In genomic region chr1:16145030-16145987, GRCh38 we compare ENCODE assay signal across 9 cellular contexts. TPM values are rescaled to one million over a fixed set of nuclear protein-coding genes. Genes with fewer than 3 reads are reported as not detected.
DNase-seq lines count a peak whose midpoint lies in the region; ATAC-seq and TF ChIP-seq lines count a peak whose summit lies in the region.
"Had no signal": no experiment of that assay in that cellular context is flagged by ENCODE, and none has a peak within 500 bp of the region (broad histone marks: within the 10 kb centered on the region; RNA-seq: fewer than 3 reads in every experiment).

No MANE protein-coding gene starts in this region.

- DNase-seq in NCI-H1092 treated with DMSO at 0.1 percent for 48 hours (lab: John Stamatoyannopoulos, UW), result peak; percentile 44
- no peak for DNase-seq in NCI-H1092 (lab: John Stamatoyannopoulos, UW)
- DNase-seq in mammary epithelial cell, result peak; percentile 91
- DNase-seq in kidney tubule cell (ENCODE audit: low spot score), result peak; percentile 98
- peak; percentile 75 to 89 for DNase-seq in tibial artery
- no peak for DNase-seq in HuH-7 (ENCODE audit: low spot score)
- DNase-seq: activated B cell treated with CpG ODN at 0.5 μM for 24 hours had no signal

- no peaks in the 10 kb centered on the region for H3K9me3 ChIP-seq in mammary epithelial cell (replicated peaks; ENCODE audit: insufficient read depth, low read length)
- no peaks in the 10 kb centered on the region for H3K9me3 ChIP-seq in tibial artery

- TF ChIP-seq CTCF in mammary epithelial cell (conservative IDR thresholded peaks at IDR 0.05 in 1 of 2, IDR thresholded peaks at IDR 0.05 in 1 of 2; ENCODE audit: extremely low read depth in 1 of 2, insufficient read depth in 1 of 2, low read depth in 1 of 2, low read length in 2 of 2) (no peak), tibial artery (IDR thresholded peaks at IDR 0.05) (no peak)

- BruUV-seq in mammary epithelial cell (replicated peaks; lab: Mats Ljungman, UMichigan), result no TSS peak

- intact Hi-C loops in mammary epithelial cell (cut with micrococcal nuclease), result loop anchor here (1.0 to 5.0 kb wide), 4 partner anchors 28 to 97 kb away; no protein-coding TSS in a partner anchor
- intact Hi-C loops in tibial artery (cut with DNase I; ENCODE audit: low total_unique reads), result no loop called here

- CTCF ChIA-PET in mammary epithelial cell (lab: Charles Lee; ENCODE audit: low non-redundant PET), result interaction anchor here (0.6 kb wide), 3 partner anchors 54 to 350 kb away, joined by 3 read pairs; no protein-coding TSS in a partner anchor

- H3K27ac ChIP-seq in mammary epithelial cell (ENCODE audit: insufficient read depth, low read depth, low read length) (peak overlapping the region; percentile 66), tibial artery (peak overlapping the region; percentile 76)

- H3K4me1 ChIP-seq in mammary epithelial cell (ENCODE audit: insufficient read depth, low read length), result peaks cover 91% of the 10 kb centered on the region
- peaks cover 0 to 69% (median 57%) of the 10 kb centered on the region in 4 donors for H3K4me1 ChIP-seq in tibial artery

- in situ Hi-C loops in mammary epithelial cell (cut with MboI; ENCODE audit: low sequenced_read_pairs in 2 of 2), result loop anchor here in 1 of 2 donors (5.0 kb wide), 2 partner anchors 37 to 68 kb away; no protein-coding TSS in a partner anchor

- H3K9ac ChIP-seq in mammary epithelial cell (ENCODE audit: insufficient read depth, low read length), result peak overlapping the region; percentile 45

- peak overlapping the region in 2 of 3 experiments; percentile 19 to 35 for H3K4me3 ChIP-seq in mammary epithelial cell (replicated peaks in 1 of 3; ENCODE audit: insufficient read depth in 1 of 3, low read depth in 2 of 3, low read length in 3 of 3)
- peak overlapping the region; percentile 35 to 37 for H3K4me3 ChIP-seq in tibial artery

- H3K4me2 ChIP-seq in mammary epithelial cell (ENCODE audit: insufficient read depth, low read depth, low read length), result peak overlapping the region; percentile 80

- no peak overlapping the region for H2AFZ ChIP-seq in mammary epithelial cell (ENCODE audit: low read depth, low read length)

- ATAC-seq in HG02938 (IDR thresholded peaks at IDR 0.05; ENCODE audit: unreplicated experiment), result no peak
- ATAC-seq in HG02840 (IDR thresholded peaks at IDR 0.05; ENCODE audit: low FRiP score, unreplicated experiment), result no peak

- dilution Hi-C loops in mammary epithelial cell (cut with HindIII; ENCODE audit: low sequenced_read_pairs), result no loop called here

- under 1% methylated on average over 20 of the region's 28 CpGs for WGBS in mammary epithelial cell (ENCODE audit: low coverage, missing lambda C conversion rate)

- peaks cover 99% of the 10 kb centered on the region for H3K79me2 ChIP-seq in mammary epithelial cell (ENCODE audit: insufficient read depth, low read length)

- H3K36me3 ChIP-seq in mammary epithelial cell (ENCODE audit: insufficient read depth, low read length) (peaks cover 46% of the 10 kb centered on the region), tibial artery (peaks cover 0 to 25% (median 19%) of the 10 kb centered on the region in 3 donors)

- H3K27me3 ChIP-seq in mammary epithelial cell (ENCODE audit: insufficient read depth, low read length), result no peaks in the 10 kb centered on the region
- no peaks in the 10 kb centered on the region for H3K27me3 ChIP-seq in tibial artery

- H4K20me1 ChIP-seq in mammary epithelial cell (ENCODE audit: insufficient read depth, low read length), result peaks cover 2% of the 10 kb centered on the region

RNA-seq across cellular contexts. Expression of gene EPHA2, which starts 10.6 kb away (rescaled TPM):
- 100 to 1,000 TPM in 1 of 2 donors, 10 to 100 TPM in 1; 77.3 to 181 TPM for total RNA-seq in mammary epithelial cell
- polyA plus RNA-seq in mammary epithelial cell, result 91.7 TPM
- polyA minus RNA-seq in mammary epithelial cell, result 181 TPM
- total RNA-seq: activated B cell treated with CpG ODN at 0.5 μM for 24 hours had no signal

Comparison
In these comparisons a context has a peak if more than half of its experiments do, and no peak if none do; other contexts are left out.
1. DNase-seq: peak in NCI-H1092 treated with DMSO at 0.1 percent for 48 hours (single experiment), mammary epithelial cell (single experiment), kidney tubule cell (single experiment) and tibial artery (2 of 2); none in NCI-H1092 (single experiment) and HuH-7 (single experiment).